ENCODE assay signal across 15 cellular contexts in genomic region chr17:13735444-13735843, GRCh38.
DNase-seq lines count a peak whose midpoint lies in the region; ATAC-seq and TF ChIP-seq lines count a peak whose summit lies in the region.
"Had no signal": no experiment of that assay in that cellular context is flagged by ENCODE, and none has a peak within 500 bp of the region (broad histone marks: within the 10 kb centered on the region; RNA-seq: fewer than 3 reads in every experiment).

No MANE protein-coding gene starts in this region.

- H3K9me3 ChIP-seq in HEK293 (ENCODE audit: control insufficient read depth, insufficient read depth, low read depth, low read length) (no peaks in the 10 kb centered on the region), stomach (peaks cover 0 to 8% (median 0%) of the 10 kb centered on the region in 4 donors)
- H3K9me3 ChIP-seq: HAP-1, MG63 had no signal

- DNase-seq in AG10803 (ENCODE audit: low read depth) (peak; percentile 27), WTC11 (ENCODE audit: low spot score) (peak; percentile 23), iris pigment epithelial cell (ENCODE audit: low read depth) (peak; percentile 28), stomach (no peak), mesenteric fat pad (ENCODE audit: low spot score) (no peak)
- DNase-seq in naive thymus-derived CD8-positive, alpha-beta T cell, result no peak
- DNase-seq: activated CD4-positive, alpha-beta T cell treated with anti-CD3 and anti-CD28 coated beads, Interleukin-2, amount 50 U/mL, for 48 hours; activated T-cell treated with anti-CD3 and anti-CD28 coated beads, Interleukin-2, amount 50 U/mL, for 48 hours; MG63; NCI-H1694 treated with DMSO at 0.1 percent for 48 hours; NCI-H446 treated with DMSO at 0.1 percent for 48 hours had no signal

- POLR2A ChIA-PET in HEK293 (lab: Yijun Ruan, JAX), result no interaction called here
- POLR2A ChIA-PET in WTC11 (lab: Charles Lee), result no interaction called here
- POLR2A ChIA-PET in naive thymus-derived CD8-positive, alpha-beta T cell (lab: Charles Lee), result no interaction called here

- H3K4me3 ChIP-seq in AG10803 (ENCODE audit: low read length) (no peak overlapping the region), HEK293 (ENCODE audit: low read depth, low read length) (no peak overlapping the region), stomach (no peak overlapping the region)
- H3K4me3 ChIP-seq: HAP-1, MG63 had no signal

- H3K4me1 Mint-ChIP-seq in WTC11, result no peaks in the 10 kb centered on the region
- no peaks in the 10 kb centered on the region for H3K4me1 Mint-ChIP-seq in naive thymus-derived CD8-positive, alpha-beta T cell

- H3K4me1 ChIP-seq in HEK293 (ENCODE audit: control insufficient read depth, insufficient read depth, low read length) (no peaks in the 10 kb centered on the region), stomach (no peaks in the 10 kb centered on the region)
- H3K4me1 ChIP-seq: HAP-1 had no signal

- TF ChIP-seq CTCF in AG10803 (conservative IDR thresholded peaks at IDR 0.05; ENCODE audit: low read length) (peak; percentile 19; the same call in 1 of the 2 replicates), HEK293 (tag by site-specific recombination; IDR thresholded peaks at IDR 0.05) (no peak), WTC11 (IDR thresholded peaks at IDR 0.05) (no peak), stomach (IDR thresholded peaks at IDR 0.05) (no peak)

- no peak for TF ChIP-seq EP300 in stomach (IDR thresholded peaks at IDR 0.05)

- ATAC-seq in WTC11 (peak; percentile 95), HG03159 (IDR thresholded peaks at IDR 0.05; ENCODE audit: unreplicated experiment) (no peak)
- no peak for ATAC-seq in naive thymus-derived CD8-positive, alpha-beta T cell
- ATAC-seq: natural killer cell treated with Interleukin-12 subunit alpha and Interleukin-12 subunit beta and Interleukin-15 and Interleukin-18, amount 100 ng/mL, for 72 hours had no signal

- H3K4me3 Mint-ChIP-seq in WTC11, result no peak overlapping the region
- H3K4me3 Mint-ChIP-seq in naive thymus-derived CD8-positive, alpha-beta T cell, result no peak overlapping the region
- H3K4me3 Mint-ChIP-seq: natural killer cell treated with Interleukin-12 subunit alpha and Interleukin-12 subunit beta and Interleukin-15 and Interleukin-18, amount 100 ng/mL, for 72 hours had no signal

- H3K36me3 Mint-ChIP-seq in WTC11, result peaks cover 19% of the 10 kb centered on the region
- H3K36me3 Mint-ChIP-seq in naive thymus-derived CD8-positive, alpha-beta T cell, result peaks cover 0 to 14% (median 10%) of the 10 kb centered on the region in 3 donors

- peaks cover 31% of the 10 kb centered on the region for H3K9me3 Mint-ChIP-seq in WTC11
- H3K9me3 Mint-ChIP-seq in naive thymus-derived CD8-positive, alpha-beta T cell, result peaks cover 0 to 17% (median 4%) of the 10 kb centered on the region in 9 donors

- TF ChIP-seq POLR2A in stomach (IDR thresholded peaks at IDR 0.05), result no peak

- 36 to 57% (median 47%) methylated on average over 2 of the region's 2 CpGs for WGBS in stomach, 5 donors

- no peak overlapping the region for H3K27ac ChIP-seq in HEK293 (ENCODE audit: extremely low read depth, low read depth, low read length)
- no peak overlapping the region for H3K27ac ChIP-seq in stomach

- H3K36me3 ChIP-seq in HEK293 (ENCODE audit: control insufficient read depth in 2 of 2, insufficient read depth in 1 of 2, low read length in 2 of 2) (no peaks in the 10 kb centered on the region), stomach (no peaks in the 10 kb centered on the region)
- H3K36me3 ChIP-seq: HAP-1, MG63 had no signal

- CTCF ChIA-PET in HEK293 (lab: Yijun Ruan, JAX) (interaction anchor here (0.6 kb wide), 1 partner anchor 104 kb away, joined by 3 read pairs; no protein-coding TSS in a partner anchor), WTC11 (lab: Charles Lee) (interaction anchor here (0.6 to 1.3 kb wide), 7 partner anchors 15 to 704 kb away, joined by 3 to 5 read pairs (median 3); partner anchors contain the start of gene HS3ST3B1)

- H3K27me3 ChIP-seq in stomach, result no peaks in the 10 kb centered on the region
- H3K27me3 ChIP-seq: MG63 had no signal

- no peaks in the 10 kb centered on the region; the same call in none of the 2 replicates for H3K27me3 Mint-ChIP-seq in WTC11 (ENCODE audit: low read depth)
- peaks cover 0 to 4% (median 0%) of the 10 kb centered on the region in 5 donors for H3K27me3 Mint-ChIP-seq in naive thymus-derived CD8-positive, alpha-beta T cell

- intact Hi-C loops in stomach (cut with DNase I; ENCODE audit: low total_unique reads), result no loop called here

- H3K27ac Mint-ChIP-seq in WTC11, result no peak overlapping the region
- H3K27ac Mint-ChIP-seq in naive thymus-derived CD8-positive, alpha-beta T cell, result no peak overlapping the region
- H3K27ac Mint-ChIP-seq: natural killer cell treated with Interleukin-12 subunit alpha and Interleukin-12 subunit beta and Interleukin-15 and Interleukin-18, amount 100 ng/mL, for 72 hours had no signal

TF ChIP-seq in HEK293, 187 proteins besides CTCF, POLR2A, EP300 and RAD21:
- no peak for TF ChIP-seq ELK4 (IDR thresholded peaks at IDR 0.05; ENCODE audit: borderline replicate concordance, low read depth, low read length)
- TF ChIP-seq SETDB1 (IDR thresholded peaks at IDR 0.05; ENCODE audit: insufficient read length, low read length), result peak; percentile 48
TF ChIP-seq in HEK293: peak in this region for 1.

TF ChIP-seq in WTC11, 78 proteins besides CTCF, POLR2A, EP300 and RAD21:
- TF ChIP-seq SP1 (CRISPR knock-in tag; conservative IDR thresholded peaks at IDR 0.05), result no peak
- no peak for TF ChIP-seq STAT6 (CRISPR knock-in tag; conservative IDR thresholded peaks at IDR 0.05; ENCODE audit: low read depth)
- TF ChIP-seq NFE2L1 (CRISPR knock-in tag; IDR thresholded peaks at IDR 0.05), result no peak
- TF ChIP-seq FOXK1 (CRISPR knock-in tag; IDR thresholded peaks at IDR 0.05), result no peak
- TF ChIP-seq ESRRA (CRISPR knock-in tag; IDR thresholded peaks at IDR 0.05; ENCODE audit: borderline replicate concordance), result no peak
- TF ChIP-seq ZNF219 (CRISPR knock-in tag; IDR thresholded peaks at IDR 0.05; ENCODE audit: borderline replicate concordance), result no peak
- no peak for TF ChIP-seq ZNF671 (CRISPR knock-in tag; IDR thresholded peaks at IDR 0.05)
- TF ChIP-seq ZBTB21 (CRISPR knock-in tag; IDR thresholded peaks at IDR 0.05; ENCODE audit: borderline replicate concordance), result no peak
- no peak for TF ChIP-seq MAX (CRISPR knock-in tag; IDR thresholded peaks at IDR 0.05)
- TF ChIP-seq TP53 (CRISPR knock-in tag; IDR thresholded peaks at IDR 0.05), result no peak
- no peak for TF ChIP-seq ZNF138 (CRISPR knock-in tag; conservative IDR thresholded peaks at IDR 0.05)
- no peak for TF ChIP-seq CREM (CRISPR knock-in tag; IDR thresholded peaks at IDR 0.05)
- no peak for TF ChIP-seq GABPB1 (CRISPR knock-in tag; IDR thresholded peaks at IDR 0.05)
- no peak for TF ChIP-seq ZMAT4 (CRISPR knock-in tag; IDR thresholded peaks at IDR 0.05)

Comparison
In these comparisons a context has a peak if more than half of its experiments do, and no peak if none do; other contexts are left out.
1. DNase-seq: peak in AG10803 (single experiment), WTC11 (single experiment) and iris pigment epithelial cell (single experiment); none in stomach (single experiment), mesenteric fat pad (single experiment) and naive thymus-derived CD8-positive, alpha-beta T cell (0 of 10).